In the genomic region with DNA sequence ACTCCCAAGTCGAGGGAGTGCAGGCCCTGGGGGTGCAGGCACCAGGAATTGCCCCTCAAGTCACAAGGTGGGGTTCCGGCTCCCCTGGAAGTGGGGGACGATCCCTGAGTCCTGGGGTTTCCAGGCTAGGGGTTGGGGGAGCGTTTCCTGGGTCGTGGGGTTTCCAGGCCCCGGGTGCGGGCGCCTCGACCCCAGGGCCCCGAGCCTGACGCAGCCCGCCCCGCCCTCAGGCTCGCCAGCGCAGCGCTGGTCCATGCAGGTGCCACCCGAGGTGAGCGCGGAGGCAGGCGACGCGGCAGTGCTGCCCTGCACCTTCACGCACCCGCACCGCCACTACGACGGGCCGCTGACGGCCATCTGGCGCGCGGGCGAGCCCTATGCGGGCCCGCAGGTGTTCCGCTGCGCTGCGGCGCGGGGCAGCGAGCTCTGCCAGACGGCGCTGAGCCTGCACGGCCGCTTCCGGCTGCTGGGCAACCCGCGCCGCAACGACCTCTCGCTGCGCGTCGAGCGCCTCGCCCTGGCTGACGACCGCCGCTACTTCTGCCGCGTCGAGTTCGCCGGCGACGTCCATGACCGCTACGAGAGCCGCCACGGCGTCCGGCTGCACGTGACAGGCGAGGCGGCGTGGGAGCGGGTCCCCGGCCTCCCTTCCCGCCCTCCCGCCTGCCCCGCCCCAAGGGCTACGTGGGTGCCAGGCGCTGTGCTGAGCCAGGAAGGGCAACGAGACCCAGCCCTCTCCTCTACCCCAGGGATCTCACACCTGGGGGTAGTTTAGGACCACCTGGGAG, we compare ENCODE assay signal across 8 cellular contexts. TPM values are rescaled to one million over a fixed set of nuclear protein-coding genes. Genes with fewer than 3 reads are reported as not detected.
DNase-seq lines count a peak whose midpoint lies in the region; ATAC-seq, FAIRE-seq and TF ChIP-seq lines count a peak whose summit lies in the region.

No MANE protein-coding gene starts in this region.

- ATAC-seq in GM19043 (IDR thresholded peaks at IDR 0.05; ENCODE audit: low read depth, unreplicated experiment) (peak; percentile 53), body of pancreas (peak; percentile 60), HG03342 (IDR thresholded peaks at IDR 0.05; ENCODE audit: unreplicated experiment) (no peak)

- WGBS in body of pancreas, 2 donors: 11 to 56% methylated on average over 4 to 84 of the region's 84 CpGs

- H3K36me3 ChIP-seq in body of pancreas (replicated peaks in 1 of 2; ENCODE audit: insufficient read depth in 1 of 2, low read depth in 2 of 2): no peaks in the 10 kb centered on the region
- H3K36me3 ChIP-seq in keratinocyte (ENCODE audit: control insufficient read depth in 2 of 2, extremely low read depth in 1 of 2, insufficient read depth in 2 of 2, low read length in 2 of 2): no peaks in the 10 kb centered on the region

- H4K20me1 ChIP-seq in keratinocyte (ENCODE audit: control insufficient read depth, extremely low read depth, insufficient read depth, low read length): no peaks in the 10 kb centered on the region

- DNase-seq in NCI-H69 (lab: John Stamatoyannopoulos, UW) (peak; percentile 90), body of pancreas (peak; percentile 36 to 59 (median 49)), keratinocyte (ENCODE audit: low read depth, low spot score) (no peak), posterior vena cava (ENCODE audit: low spot score) (no peak)
- DNase-seq in stimulated activated CD8-positive, alpha-beta memory T cell treated with anti-CD3 and anti-CD28 coated beads, Interleukin-4, amount 100 ng/mL, for 24 hours (ENCODE audit: low read depth): peak; percentile 8
- no peak for DNase-seq in NK-92 treated with Interleukin-12 subunit alpha and Interleukin-12 subunit beta, amount 100 ng/mL, for 24 hours (lab: John Stamatoyannopoulos, UW)

- H2AFZ ChIP-seq in keratinocyte (ENCODE audit: control insufficient read depth, low read length): peak overlapping the region; percentile 50

- FAIRE-seq in keratinocyte (lab: Jason Lieb, UNC): no peak

- H3K27me3 ChIP-seq in body of pancreas (peaks cover 0 to 6% of the 10 kb centered on the region in 2 donors), keratinocyte (ENCODE audit: control insufficient read depth, extremely low read depth, insufficient read depth, low read length) (peaks cover 9% of the 10 kb centered on the region)

- H3K27ac ChIP-seq in body of pancreas (no peak overlapping the region), keratinocyte (ENCODE audit: control insufficient read depth, insufficient read depth, low read length) (no peak overlapping the region)

- H3K9ac ChIP-seq in keratinocyte (ENCODE audit: control insufficient read depth, extremely low read depth, insufficient read depth, low read length): no peak overlapping the region

- H3K4me3 ChIP-seq in body of pancreas (no peak overlapping the region), keratinocyte (ENCODE audit: control insufficient read depth in 2 of 3, extremely low read depth in 1 of 3, insufficient read depth in 2 of 3, low read depth in 1 of 3, low read length in 3 of 3) (peak overlapping the region in 1 of 3 experiments; percentile 7)

- H3K9me1 ChIP-seq in keratinocyte (ENCODE audit: control insufficient read depth, extremely low read depth, insufficient read depth, low read length): no peaks in the 10 kb centered on the region

- H3K9me3 ChIP-seq in body of pancreas (no peaks in the 10 kb centered on the region), keratinocyte (ENCODE audit: control insufficient read depth, low read depth, low read length) (no peaks in the 10 kb centered on the region)

- no peak for TF ChIP-seq POLR2A in body of pancreas (IDR thresholded peaks at IDR 0.05)

- H3K4me1 ChIP-seq in body of pancreas (peaks cover 23% of the 10 kb centered on the region), keratinocyte (ENCODE audit: control insufficient read depth, extremely low read depth, insufficient read depth, low read length) (peaks cover 18% of the 10 kb centered on the region)

- H3K4me2 ChIP-seq in keratinocyte (ENCODE audit: control insufficient read depth, extremely low read depth, insufficient read depth, low read depth, low read length): peak overlapping the region; percentile 37

- dilution Hi-C loops in keratinocyte (cut with MboI; ENCODE audit: extremely low pct_ligation_motif_present, low sequenced_read_pairs): no loop called here

- intact Hi-C loops in body of pancreas (cut with DNase I) (no loop called here), posterior vena cava (cut with DNase I) (loop anchor here in 1 of 2 donors (10.0 kb wide), 1 partner anchor 113 kb away; the partner anchor contains the start of gene SLC14A1)

- TF ChIP-seq CTCF in body of pancreas (IDR thresholded peaks at IDR 0.05) (peak in 5 of 7 experiments; percentile 5 to 43 (median 23)), keratinocyte (optimal IDR thresholded peaks at IDR 0.05 in 1 of 3, IDR thresholded peaks at IDR 0.05 in 1 of 3, conservative IDR thresholded peaks at IDR 0.05 in 1 of 3; ENCODE audit: extremely low read depth in 1 of 3, insufficient read depth in 2 of 3, low read length in 3 of 3) (peak in 2 of 3 experiments; percentile 54 to 72)

- H3K79me2 ChIP-seq in keratinocyte (ENCODE audit: control insufficient read depth, insufficient read depth, low read length): no peaks in the 10 kb centered on the region

RNA-seq across cellular contexts. Expression of gene SIGLEC15, which starts 12.0 kb away (rescaled TPM):
- total RNA-seq in body of pancreas: 1 to 10 TPM in 1 of 2 donors, under 1 TPM in 1; 0.26 to 2.0 TPM
- polyA plus RNA-seq in keratinocyte: 0.10 TPM in 1 of 3 replicates, not detected in the others
- polyA plus RNA-seq in keratinocyte (2011; ENCODE audit: low read depth): not detected
- 0.04 and 0.05 TPM in 2 replicates for polyA plus RNA-seq in keratinocyte (2011; cell fraction: cytosol; rRNA removed)
- polyA plus RNA-seq in keratinocyte (2011; cell fraction: nucleus; rRNA removed): 0.07 TPM in 1 of 2 replicates, not detected in the other
- polyA plus RNA-seq in keratinocyte (2012; ENCODE audit: low replicate concordance): 0.07 and 0.11 TPM in 2 replicates
- 0.75 TPM in 1 of 3 replicates, not detected in the others for polyA minus RNA-seq in keratinocyte
- not detected for polyA minus RNA-seq in keratinocyte (2011; cell fraction: cytosol; rRNA and poly(A)+ RNA removed)
- polyA minus RNA-seq in keratinocyte (2011; cell fraction: nucleus; rRNA and poly(A)+ RNA removed): not detected in 2 replicates
- under 1 TPM; 0.46 to 0.90 TPM for total RNA-seq in posterior vena cava

Comparison
In these comparisons a context has a peak if more than half of its experiments do, and no peak if none do; other contexts are left out.
1. DNase-seq: peak in NCI-H69 (single experiment), body of pancreas (4 of 4) and stimulated activated CD8-positive, alpha-beta memory T cell treated with anti-CD3 and anti-CD28 coated beads, Interleukin-4, amount 100 ng/mL, for 24 hours (single experiment); none in keratinocyte (single experiment), NK-92 treated with Interleukin-12 subunit alpha and Interleukin-12 subunit beta, amount 100 ng/mL, for 24 hours (single experiment) and posterior vena cava (single experiment).